ENCODE assay signal across 37 cellular contexts in the genomic region with DNA sequence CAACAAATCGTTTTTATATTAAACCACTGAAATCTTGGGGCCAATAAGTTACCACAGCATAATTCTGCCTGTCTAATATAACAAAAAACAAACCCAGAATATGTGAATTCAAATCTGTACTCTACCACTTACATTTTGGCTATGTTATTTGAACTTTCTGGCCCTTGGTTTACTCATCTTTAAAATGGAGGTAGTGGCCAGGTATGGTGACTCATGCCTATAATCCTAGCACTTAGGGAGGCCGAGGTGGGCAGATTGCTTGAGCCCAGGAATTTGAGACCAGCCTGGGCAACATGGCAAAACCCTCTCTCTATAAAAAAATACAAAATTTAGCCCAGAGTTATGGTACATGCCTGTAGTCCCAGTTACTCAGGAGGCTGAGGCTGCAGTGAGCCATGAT.
"Had no signal": no experiment of that assay in that cellular context is flagged by ENCODE, and none has a peak within 500 bp of the region (broad histone marks: within the 10 kb centered on the region; RNA-seq: fewer than 3 reads in every experiment).

No MANE protein-coding gene starts in this region.

- H3K4me1 ChIP-seq: ascending aorta had no signal

- H3K36me3 Mint-ChIP-seq: activated naive CD4-positive, alpha-beta T cell treated with anti-CD3 and anti-CD28 coated beads, Interleukin-2, amount 10 ng/mL, durations not matched to agents 7 days and 5 days had no signal

- DNase-seq: activated B cell treated with CpG ODN at 0.5 μM for 24 hours; activated CD4-positive, alpha-beta memory T cell treated with anti-CD3 and anti-CD28 coated beads, Interleukin-2, amount 10 ng/mL, durations not matched to agents 7 days and 5 days; activated CD4-positive, alpha-beta T cell treated with anti-CD3 and anti-CD28 coated beads for 4 hours; activated CD4-positive, alpha-beta T cell treated with anti-CD3 and anti-CD28 coated beads, Interleukin-2, amount 10 ng/mL, durations not matched to agents 7 days and 5 days; activated CD4-positive, alpha-beta T cell treated with anti-CD3 and anti-CD28 coated beads, Interleukin-2, amount 50 U/mL, for 48 hours; activated CD4-positive, CD25-positive, alpha-beta regulatory T cell treated with anti-CD3 and anti-CD28 coated beads, Interleukin-2, amount 50 U/mL, for 72 hours; activated CD8-positive, alpha-beta memory T cell treated with anti-CD3 and anti-CD28 coated beads, Interleukin-2, amount 50 U/mL, for 4 hours; activated CD8-positive, alpha-beta T cell treated with anti-CD3 and anti-CD28 coated beads, Interleukin-2, amount 10 ng/mL, durations not matched to agents 7 days and 5 days; activated effector memory CD4-positive, alpha-beta T cell treated with anti-CD3 and anti-CD28 coated beads, Interleukin-2, amount 50 U/mL, for 16 hours; activated naive CD4-positive, alpha-beta T cell treated with anti-CD3 and anti-CD28 coated beads, Interleukin-2, amount 10 ng/mL, durations not matched to agents 7 days and 5 days; activated naive CD4-positive, alpha-beta T cell treated with Interleukin-2 at 50 U/mL for 16 hours; activated naive CD8-positive, alpha-beta T cell treated with anti-CD3 and anti-CD28 coated beads, Interleukin-2, amount 10 ng/mL, durations not matched to agents 7 days and 5 days; activated naive CD8-positive, alpha-beta T cell treated with anti-CD3 and anti-CD28 coated beads, Interleukin-2, amount 50 U/mL, for 24 hours; activated T-cell treated with anti-CD3 and anti-CD28 coated beads for 4 hours; activated T-cell treated with anti-CD3 and anti-CD28 coated beads, Interleukin-2, amount 50 U/mL, for 1 hour; activated T-cell treated with anti-CD3 and anti-CD28 coated beads, Interleukin-2, amount 50 U/mL, for 4 hours; activated T-cell treated with anti-CD3 and anti-CD28 coated beads, Interleukin-2, amount 50 U/mL, for 72 hours; amygdala; anterior cingulate cortex; caudate nucleus; cerebellar nuclear complex; SW 1271; T-helper 1 cell; T-helper 2 cell; T-helper 9 cell had no signal

- ATAC-seq: activated CD8-positive, alpha-beta T cell treated with anti-CD3 and anti-CD28 coated beads, Interleukin-2, amount 10 ng/mL, durations not matched to agents 7 days and 5 days; activated naive CD8-positive, alpha-beta T cell treated with anti-CD3 and anti-CD28 coated beads, Interleukin-2, amount 50 U/mL, for 24 hours; activated T-cell treated with anti-CD3 and anti-CD28 coated beads, Interleukin-2, amount 50 U/mL, for 4 hours; activated T-cell treated with anti-CD3 and anti-CD28 coated beads, Interleukin-2, amount 50 U/mL, for 72 hours; activated T-helper 17 cell treated with anti-CD3 and anti-CD28 coated beads, Interleukin-2, amount 50 U/mL, for 72 hours had no signal

- H3K27ac Mint-ChIP-seq: activated B cell treated with CpG ODN at 0.5 μM for 24 hours; activated CD4-positive, alpha-beta memory T cell treated with anti-CD3 and anti-CD28 coated beads, Interleukin-2, amount 10 ng/mL, durations not matched to agents 7 days and 5 days; activated CD4-positive, alpha-beta T cell treated with anti-CD3 and anti-CD28 coated beads, Interleukin-2, amount 10 ng/mL, durations not matched to agents 7 days and 5 days; activated CD8-positive, alpha-beta T cell treated with anti-CD3 and anti-CD28 coated beads, Interleukin-2, amount 10 ng/mL, durations not matched to agents 7 days and 5 days; activated naive CD4-positive, alpha-beta T cell treated with anti-CD3 and anti-CD28 coated beads, Interleukin-2, amount 10 ng/mL, durations not matched to agents 7 days and 5 days; activated naive CD4-positive, alpha-beta T cell treated with anti-CD3 and anti-CD28 coated beads, Interleukin-2, amount 50 U/mL, for 24 hours; activated naive CD8-positive, alpha-beta T cell; activated naive CD8-positive, alpha-beta T cell treated with anti-CD3 and anti-CD28 coated beads, Interleukin-2, amount 10 ng/mL, durations not matched to agents 7 days and 5 days; activated naive CD8-positive, alpha-beta T cell treated with anti-CD3 and anti-CD28 coated beads, Interleukin-2, amount 50 U/mL, for 24 hours; activated T-cell treated with anti-CD3 and anti-CD28 coated beads, Interleukin-2, amount 50 U/mL, for 72 hours; activated T-helper 1 cell treated with anti-CD3 and anti-CD28 coated beads, Interleukin-12 subunit alpha, Interleukin-12 subunit beta, Interleukin-2, Interleukin-4 antibody, amounts not matched to agents 30 ng/mL and 10 ng/mL and 1 ng/mL, durations not matched to agents 14 hours and 24 hours and 36 hours; activated T-helper 17 cell treated with anti-CD3 and anti-CD28 coated beads, Interleukin-2, amount 50 U/mL, for 72 hours; T-helper 1 cell treated with Interleukin-12 subunit alpha and Interleukin-12 subunit beta and Interleukin-4 antibody, amounts not matched to agents 30 μg/mL and 1 μg/mL, for 36 hours; T-helper 2 cell treated with Interferon-gamma antibody and Interleukin-4, amounts not matched to agents 5 μg/mL and 100 μg/mL, for 36 hours had no signal

- H3K36me3 ChIP-seq: ascending aorta, cardiac muscle cell had no signal

- H3K4me3 ChIP-seq: ascending aorta, cardiac muscle cell had no signal

- H3K9me3 Mint-ChIP-seq: activated naive CD4-positive, alpha-beta T cell treated with anti-CD3 and anti-CD28 coated beads, Interleukin-2, amount 50 U/mL, for 24 hours; activated T-helper 1 cell treated with anti-CD3 and anti-CD28 coated beads, Interleukin-12 subunit alpha, Interleukin-12 subunit beta, Interleukin-2, Interleukin-4 antibody, amounts not matched to agents 30 ng/mL and 10 ng/mL and 1 ng/mL, durations not matched to agents 14 hours and 24 hours and 36 hours; activated T-helper 17 cell treated with anti-CD3 and anti-CD28 coated beads, Interleukin-2, amount 50 U/mL, for 72 hours; central memory CD8-positive, alpha-beta T cell; T-helper 1 cell treated with Interleukin-12 subunit alpha and Interleukin-12 subunit beta and Interleukin-4 antibody, amounts not matched to agents 30 μg/mL and 1 μg/mL, for 36 hours; T-helper 2 cell treated with Interferon-gamma antibody and Interleukin-4, amounts not matched to agents 5 μg/mL and 100 μg/mL, for 36 hours had no signal

- H3K9me3 ChIP-seq: ascending aorta had no signal

- H3K4me1 Mint-ChIP-seq: activated B cell treated with CpG ODN at 0.5 μM for 24 hours; activated CD4-positive, alpha-beta memory T cell treated with anti-CD3 and anti-CD28 coated beads, Interleukin-2, amount 10 ng/mL, durations not matched to agents 7 days and 5 days; activated CD4-positive, alpha-beta T cell treated with anti-CD3 and anti-CD28 coated beads, Interleukin-2, amount 10 ng/mL, durations not matched to agents 7 days and 5 days; activated naive CD4-positive, alpha-beta T cell treated with anti-CD3 and anti-CD28 coated beads, Interleukin-2, amount 10 ng/mL, durations not matched to agents 7 days and 5 days; activated naive CD4-positive, alpha-beta T cell treated with anti-CD3 and anti-CD28 coated beads, Interleukin-2, amount 50 U/mL, for 24 hours; activated naive CD8-positive, alpha-beta T cell treated with anti-CD3 and anti-CD28 coated beads, Interleukin-2, amount 50 U/mL, for 24 hours; central memory CD8-positive, alpha-beta T cell had no signal

- H3K27me3 Mint-ChIP-seq: activated B cell treated with CpG ODN at 0.5 μM for 24 hours; activated CD4-positive, alpha-beta memory T cell treated with anti-CD3 and anti-CD28 coated beads, Interleukin-2, amount 10 ng/mL, durations not matched to agents 7 days and 5 days; activated CD4-positive, alpha-beta T cell treated with anti-CD3 and anti-CD28 coated beads, Interleukin-2, amount 10 ng/mL, durations not matched to agents 7 days and 5 days; activated naive CD4-positive, alpha-beta T cell treated with anti-CD3 and anti-CD28 coated beads, Interleukin-2, amount 10 ng/mL, durations not matched to agents 7 days and 5 days; activated naive CD4-positive, alpha-beta T cell treated with anti-CD3 and anti-CD28 coated beads, Interleukin-2, amount 50 U/mL, for 24 hours; activated naive CD8-positive, alpha-beta T cell; activated naive CD8-positive, alpha-beta T cell treated with anti-CD3 and anti-CD28 coated beads, Interleukin-2, amount 10 ng/mL, durations not matched to agents 7 days and 5 days; activated naive CD8-positive, alpha-beta T cell treated with anti-CD3 and anti-CD28 coated beads, Interleukin-2, amount 50 U/mL, for 24 hours; activated T-helper 17 cell treated with anti-CD3 and anti-CD28 coated beads, Interleukin-2, amount 50 U/mL, for 72 hours; brain; central memory CD8-positive, alpha-beta T cell had no signal

- H3K27ac ChIP-seq: ascending aorta, cardiac muscle cell, VCaP had no signal

- FAIRE-seq: TTC549 had no signal

- H3K4me3 Mint-ChIP-seq: activated B cell treated with CpG ODN at 0.5 μM for 24 hours; activated CD4-positive, alpha-beta memory T cell treated with anti-CD3 and anti-CD28 coated beads, Interleukin-2, amount 10 ng/mL, durations not matched to agents 7 days and 5 days; activated CD4-positive, alpha-beta T cell treated with anti-CD3 and anti-CD28 coated beads, Interleukin-2, amount 10 ng/mL, durations not matched to agents 7 days and 5 days; activated CD8-positive, alpha-beta T cell treated with anti-CD3 and anti-CD28 coated beads, Interleukin-2, amount 10 ng/mL, durations not matched to agents 7 days and 5 days; activated naive CD4-positive, alpha-beta T cell treated with anti-CD3 and anti-CD28 coated beads, Interleukin-2, amount 10 ng/mL, durations not matched to agents 7 days and 5 days; activated naive CD4-positive, alpha-beta T cell treated with anti-CD3 and anti-CD28 coated beads, Interleukin-2, amount 50 U/mL, for 24 hours; activated naive CD8-positive, alpha-beta T cell; activated naive CD8-positive, alpha-beta T cell treated with anti-CD3 and anti-CD28 coated beads, Interleukin-2, amount 10 ng/mL, durations not matched to agents 7 days and 5 days; activated naive CD8-positive, alpha-beta T cell treated with anti-CD3 and anti-CD28 coated beads, Interleukin-2, amount 50 U/mL, for 24 hours; activated T-cell treated with anti-CD3 and anti-CD28 coated beads, Interleukin-2, amount 50 U/mL, for 4 hours; activated T-cell treated with anti-CD3 and anti-CD28 coated beads, Interleukin-2, amount 50 U/mL, for 72 hours; activated T-helper 1 cell treated with anti-CD3 and anti-CD28 coated beads, Interleukin-12 subunit alpha, Interleukin-12 subunit beta, Interleukin-2, Interleukin-4 antibody, amounts not matched to agents 30 ng/mL and 10 ng/mL and 1 ng/mL, durations not matched to agents 14 hours and 24 hours and 36 hours; activated T-helper 17 cell treated with anti-CD3 and anti-CD28 coated beads, Interleukin-2, amount 50 U/mL, for 72 hours; brain; central memory CD8-positive, alpha-beta T cell; T-helper 1 cell treated with Interleukin-12 subunit alpha and Interleukin-12 subunit beta and Interleukin-4 antibody, amounts not matched to agents 30 μg/mL and 1 μg/mL, for 36 hours; T-helper 2 cell treated with Interferon-gamma antibody and Interleukin-4, amounts not matched to agents 5 μg/mL and 100 μg/mL, for 36 hours had no signal

- H3K27me3 ChIP-seq: ascending aorta, cardiac muscle cell had no signal
